Comparison of ENCODE assay signal across 1 cellular context in genomic region chrX:109536439-109537323, GRCh38.
TF ChIP-seq lines count a peak whose summit lies in the region.

Gene NXT2, plus strand, starts transcription at chrX:109536844. Its CDS starts 163 bp downstream, at chrX:109537007.

TF ChIP-seq in HepG2, 621 proteins besides CTCF, POLR2A, EP300 and RAD21 (continued from another document and continues in another):
- TF ChIP-seq ZNF746 (CRISPR knock-in tag; IDR thresholded peaks at IDR 0.05) (no peak), ZFP90 (CRISPR knock-in tag; IDR thresholded peaks at IDR 0.05; ENCODE audit: borderline replicate concordance) (no peak), SIX1 (CRISPR knock-in tag; IDR thresholded peaks at IDR 0.05; ENCODE audit: borderline replicate concordance) (0 out of 2 replicates have a peak, but pooled peaks have one; percentile 20), CBX5 (CRISPR knock-in tag; IDR thresholded peaks at IDR 0.05; ENCODE audit: borderline replicate concordance) (peak; percentile 47; the same call in 1 of the 2 replicates), ZMYM3 (CRISPR knock-in tag; IDR thresholded peaks at IDR 0.05) (no peak), ZBTB39 (CRISPR knock-in tag; IDR thresholded peaks at IDR 0.05) (no peak), ZHX1 (CRISPR knock-in tag; IDR thresholded peaks at IDR 0.05; ENCODE audit: low read depth) (no peak), KMT2A (CRISPR knock-in tag; IDR thresholded peaks at IDR 0.05) (peak; percentile 33; the same call in 1 of the 2 replicates), ZNF280B (CRISPR knock-in tag; IDR thresholded peaks at IDR 0.05; ENCODE audit: borderline replicate concordance) (no peak), SMC3 (IDR thresholded peaks at IDR 0.05; ENCODE audit: low read length) (no peak), ZNF550 (CRISPR knock-in tag; IDR thresholded peaks at IDR 0.05; ENCODE audit: borderline replicate concordance) (no peak), ZKSCAN8 (CRISPR knock-in tag; IDR thresholded peaks at IDR 0.05; ENCODE audit: borderline replicate concordance) (no peak), NPAS2 (CRISPR knock-in tag; IDR thresholded peaks at IDR 0.05; ENCODE audit: borderline replicate concordance) (no peak), HOXD1 (CRISPR knock-in tag; IDR thresholded peaks at IDR 0.05) (no peak), BRD4 (CRISPR knock-in tag; IDR thresholded peaks at IDR 0.05) (no peak), PLSCR1 (CRISPR knock-in tag; IDR thresholded peaks at IDR 0.05; ENCODE audit: borderline replicate concordance) (no peak), EEA1 (CRISPR knock-in tag; IDR thresholded peaks at IDR 0.05; ENCODE audit: borderline replicate concordance) (no peak), RFXANK (CRISPR knock-in tag; IDR thresholded peaks at IDR 0.05) (no peak), HINFP (CRISPR knock-in tag; IDR thresholded peaks at IDR 0.05; ENCODE audit: low read depth) (no peak), ZSCAN22 (CRISPR knock-in tag; IDR thresholded peaks at IDR 0.05) (no peak), ZNF652 (CRISPR knock-in tag; IDR thresholded peaks at IDR 0.05; ENCODE audit: borderline replicate concordance, low read depth) (no peak; the same call in 1 of the 2 replicates), HNF4A (CRISPR knock-in tag; IDR thresholded peaks at IDR 0.05) (no peak), MBD4 (IDR thresholded peaks at IDR 0.05; ENCODE audit: borderline replicate concordance, low read length) (no peak), HIVEP1 (CRISPR knock-in tag; IDR thresholded peaks at IDR 0.05) (no peak), ZNF501 (CRISPR knock-in tag; IDR thresholded peaks at IDR 0.05) (no peak), ATF5 (CRISPR knock-in tag; IDR thresholded peaks at IDR 0.05; ENCODE audit: low read depth) (no peak), ZNF777 (CRISPR knock-in tag; IDR thresholded peaks at IDR 0.05) (no peak), LBX2 (CRISPR knock-in tag; IDR thresholded peaks at IDR 0.05; ENCODE audit: borderline replicate concordance) (no peak), ZNF879 (CRISPR knock-in tag; IDR thresholded peaks at IDR 0.05) (no peak), PBX3 (CRISPR knock-in tag; IDR thresholded peaks at IDR 0.05; ENCODE audit: borderline replicate concordance) (no peak), ZBTB43 (CRISPR knock-in tag; conservative IDR thresholded peaks at IDR 0.05) (no peak), SMARCC2 (IDR thresholded peaks at IDR 0.05) (no peak), CBX1 (IDR thresholded peaks at IDR 0.05; ENCODE audit: low read depth) (no peak), CHD4 (IDR thresholded peaks at IDR 0.05; ENCODE audit: borderline replicate concordance, low read length) (no peak), NFATC3 (CRISPR knock-in tag; IDR thresholded peaks at IDR 0.05) (no peak), THAP8 (CRISPR knock-in tag; IDR thresholded peaks at IDR 0.05; ENCODE audit: borderline replicate concordance) (no peak), KDM5B (CRISPR knock-in tag; IDR thresholded peaks at IDR 0.05; ENCODE audit: borderline replicate concordance) (no peak; the same call in 1 of the 2 replicates), ZNF430 (CRISPR knock-in tag; IDR thresholded peaks at IDR 0.05) (no peak)
- TF ChIP-seq, protein P1, sequence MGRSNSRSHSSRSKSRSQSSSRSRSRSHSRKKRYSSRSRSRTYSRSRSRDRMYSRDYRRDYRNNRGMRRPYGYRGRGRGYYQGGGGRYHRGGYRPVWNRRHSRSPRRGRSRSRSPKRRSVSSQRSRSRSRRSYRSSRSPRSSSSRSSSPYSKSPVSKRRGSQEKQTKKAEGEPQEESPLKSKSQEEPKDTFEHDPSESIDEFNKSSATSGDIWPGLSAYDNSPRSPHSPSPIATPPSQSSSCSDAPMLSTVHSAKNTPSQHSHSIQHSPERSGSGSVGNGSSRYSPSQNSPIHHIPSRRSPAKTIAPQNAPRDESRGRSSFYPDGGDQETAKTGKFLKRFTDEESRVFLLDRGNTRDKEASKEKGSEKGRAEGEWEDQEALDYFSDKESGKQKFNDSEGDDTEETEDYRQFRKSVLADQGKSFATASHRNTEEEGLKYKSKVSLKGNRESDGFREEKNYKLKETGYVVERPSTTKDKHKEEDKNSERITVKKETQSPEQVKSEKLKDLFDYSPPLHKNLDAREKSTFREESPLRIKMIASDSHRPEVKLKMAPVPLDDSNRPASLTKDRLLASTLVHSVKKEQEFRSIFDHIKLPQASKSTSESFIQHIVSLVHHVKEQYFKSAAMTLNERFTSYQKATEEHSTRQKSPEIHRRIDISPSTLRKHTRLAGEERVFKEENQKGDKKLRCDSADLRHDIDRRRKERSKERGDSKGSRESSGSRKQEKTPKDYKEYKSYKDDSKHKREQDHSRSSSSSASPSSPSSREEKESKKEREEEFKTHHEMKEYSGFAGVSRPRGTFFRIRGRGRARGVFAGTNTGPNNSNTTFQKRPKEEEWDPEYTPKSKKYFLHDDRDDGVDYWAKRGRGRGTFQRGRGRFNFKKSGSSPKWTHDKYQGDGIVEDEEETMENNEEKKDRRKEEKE (IDR thresholded peaks at IDR 0.05), result no peak
- TF ChIP-seq, protein P2, sequence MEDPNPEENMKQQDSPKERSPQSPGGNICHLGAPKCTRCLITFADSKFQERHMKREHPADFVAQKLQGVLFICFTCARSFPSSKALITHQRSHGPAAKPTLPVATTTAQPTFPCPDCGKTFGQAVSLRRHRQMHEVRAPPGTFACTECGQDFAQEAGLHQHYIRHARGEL (CRISPR knock-in tag; IDR thresholded peaks at IDR 0.05), result no peak
- TF ChIP-seq, protein P3, sequence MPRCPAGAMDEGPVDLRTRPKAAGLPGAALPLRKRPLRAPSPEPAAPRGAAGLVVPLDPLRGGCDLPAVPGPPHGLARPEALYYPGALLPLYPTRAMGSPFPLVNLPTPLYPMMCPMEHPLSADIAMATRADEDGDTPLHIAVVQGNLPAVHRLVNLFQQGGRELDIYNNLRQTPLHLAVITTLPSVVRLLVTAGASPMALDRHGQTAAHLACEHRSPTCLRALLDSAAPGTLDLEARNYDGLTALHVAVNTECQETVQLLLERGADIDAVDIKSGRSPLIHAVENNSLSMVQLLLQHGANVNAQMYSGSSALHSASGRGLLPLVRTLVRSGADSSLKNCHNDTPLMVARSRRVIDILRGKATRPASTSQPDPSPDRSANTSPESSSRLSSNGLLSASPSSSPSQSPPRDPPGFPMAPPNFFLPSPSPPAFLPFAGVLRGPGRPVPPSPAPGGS (CRISPR knock-in tag; IDR thresholded peaks at IDR 0.05), result no peak
- TF ChIP-seq, protein P4, sequence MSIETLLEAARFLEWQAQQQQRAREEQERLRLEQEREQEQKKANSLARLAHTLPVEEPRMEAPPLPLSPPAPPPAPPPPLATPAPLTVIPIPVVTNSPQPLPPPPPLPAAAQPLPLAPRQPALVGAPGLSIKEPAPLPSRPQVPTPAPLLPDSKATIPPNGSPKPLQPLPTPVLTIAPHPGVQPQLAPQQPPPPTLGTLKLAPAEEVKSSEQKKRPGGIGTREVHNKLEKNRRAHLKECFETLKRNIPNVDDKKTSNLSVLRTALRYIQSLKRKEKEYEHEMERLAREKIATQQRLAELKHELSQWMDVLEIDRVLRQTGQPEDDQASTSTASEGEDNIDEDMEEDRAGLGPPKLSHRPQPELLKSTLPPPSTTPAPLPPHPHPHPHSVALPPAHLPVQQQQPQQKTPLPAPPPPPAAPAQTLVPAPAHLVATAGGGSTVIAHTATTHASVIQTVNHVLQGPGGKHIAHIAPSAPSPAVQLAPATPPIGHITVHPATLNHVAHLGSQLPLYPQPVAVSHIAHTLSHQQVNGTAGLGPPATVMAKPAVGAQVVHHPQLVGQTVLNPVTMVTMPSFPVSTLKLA (IDR thresholded peaks at IDR 0.05), result 0 out of 2 replicates have a peak, but pooled peaks have one; percentile 36
